ENCODE assay signal across 2 cellular contexts in the genomic region with DNA sequence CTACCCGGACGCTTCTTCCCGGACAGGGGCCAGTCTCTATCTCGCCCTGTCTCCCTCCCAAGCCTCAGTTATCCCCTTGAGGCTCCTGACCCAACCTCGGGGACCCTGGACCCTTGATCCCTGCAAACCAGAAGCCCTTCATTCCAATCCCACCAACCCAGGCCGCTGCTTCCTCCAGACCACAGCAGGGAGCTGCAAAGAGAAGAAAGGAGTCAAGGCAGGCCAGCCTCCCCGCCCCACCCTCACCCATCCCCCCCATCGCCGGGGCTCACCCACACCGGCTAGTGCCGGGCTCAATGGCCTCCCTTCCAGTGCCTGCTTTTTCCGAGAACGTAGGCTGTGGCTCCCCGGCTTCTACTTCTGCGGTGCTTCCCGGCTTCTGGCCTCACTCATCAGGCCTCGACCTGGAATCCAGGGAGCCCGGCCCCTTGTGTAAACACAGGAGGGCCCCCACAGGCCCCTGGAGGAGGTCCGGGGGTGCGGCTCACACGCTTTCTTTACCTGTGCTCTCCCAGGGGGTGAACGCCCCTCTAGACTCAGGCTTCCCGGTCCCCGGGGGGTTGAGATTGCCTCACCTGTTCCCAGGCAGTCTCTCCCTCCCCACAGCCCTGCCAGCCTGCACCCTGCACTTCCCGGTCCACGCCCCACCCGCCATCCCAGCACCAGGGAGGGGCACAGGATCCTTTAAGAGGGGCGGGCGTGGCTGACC.
TF ChIP-seq lines count a peak whose summit lies in the region.

TSS of gene FAM83E (minus strand) at position 641 of the 709 bp plus-strand sequence. CDS start 1,704 bp downstream, outside the sequence.

TF ChIP-seq in A549, 52 proteins besides CTCF, POLR2A, EP300 and RAD21 (continued from another document):
- TF ChIP-seq, protein P1, sequence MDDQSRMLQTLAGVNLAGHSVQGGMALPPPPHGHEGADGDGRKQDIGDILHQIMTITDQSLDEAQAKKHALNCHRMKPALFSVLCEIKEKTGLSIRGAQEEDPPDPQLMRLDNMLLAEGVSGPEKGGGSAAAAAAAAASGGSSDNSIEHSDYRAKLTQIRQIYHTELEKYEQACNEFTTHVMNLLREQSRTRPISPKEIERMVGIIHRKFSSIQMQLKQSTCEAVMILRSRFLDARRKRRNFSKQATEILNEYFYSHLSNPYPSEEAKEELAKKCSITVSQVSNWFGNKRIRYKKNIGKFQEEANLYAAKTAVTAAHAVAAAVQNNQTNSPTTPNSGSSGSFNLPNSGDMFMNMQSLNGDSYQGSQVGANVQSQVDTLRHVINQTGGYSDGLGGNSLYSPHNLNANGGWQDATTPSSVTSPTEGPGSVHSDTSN (IDR thresholded peaks at IDR 0.05): peak; percentile 74
- no peak for TF ChIP-seq MYC (IDR thresholded peaks at IDR 0.05; ENCODE audit: borderline replicate concordance, low read length)
- TF ChIP-seq NPAS2 (CRISPR knock-in tag; IDR thresholded peaks at IDR 0.05; ENCODE audit: borderline replicate concordance): 0 out of 2 replicates have a peak, but pooled peaks have one; percentile 30
- TF ChIP-seq, protein P2, sequence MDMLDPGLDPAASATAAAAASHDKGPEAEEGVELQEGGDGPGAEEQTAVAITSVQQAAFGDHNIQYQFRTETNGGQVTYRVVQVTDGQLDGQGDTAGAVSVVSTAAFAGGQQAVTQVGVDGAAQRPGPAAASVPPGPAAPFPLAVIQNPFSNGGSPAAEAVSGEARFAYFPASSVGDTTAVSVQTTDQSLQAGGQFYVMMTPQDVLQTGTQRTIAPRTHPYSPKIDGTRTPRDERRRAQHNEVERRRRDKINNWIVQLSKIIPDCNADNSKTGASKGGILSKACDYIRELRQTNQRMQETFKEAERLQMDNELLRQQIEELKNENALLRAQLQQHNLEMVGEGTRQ (IDR thresholded peaks at IDR 0.05): no peak
- TF ChIP-seq RCOR1 (IDR thresholded peaks at IDR 0.05; ENCODE audit: low read depth, low read length): no peak
- TF ChIP-seq MAZ (IDR thresholded peaks at IDR 0.05; ENCODE audit: borderline replicate concordance, low read depth, low read length): no peak
- no peak for TF ChIP-seq ZFP36 (IDR thresholded peaks at IDR 0.05; ENCODE audit: borderline replicate concordance, partially characterized antibody)
- peak; percentile 99 for TF ChIP-seq HOXA7 (CRISPR knock-in tag; IDR thresholded peaks at IDR 0.05)
- TF ChIP-seq, protein P3, sequence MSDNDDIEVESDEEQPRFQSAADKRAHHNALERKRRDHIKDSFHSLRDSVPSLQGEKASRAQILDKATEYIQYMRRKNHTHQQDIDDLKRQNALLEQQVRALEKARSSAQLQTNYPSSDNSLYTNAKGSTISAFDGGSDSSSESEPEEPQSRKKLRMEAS (IDR thresholded peaks at IDR 0.05): no peak; the same call in 1 of the 2 replicates
- TF ChIP-seq FOXS1 (CRISPR knock-in tag; IDR thresholded peaks at IDR 0.05): 0 out of 2 replicates have a peak, but pooled peaks have one; percentile 47
- TF ChIP-seq HDAC2 (IDR thresholded peaks at IDR 0.05): no peak
- peak in 1 of 2 experiments; percentile 3; a peak in 1 of 4 replicates for TF ChIP-seq CEBPB (IDR thresholded peaks at IDR 0.05)
TF ChIP-seq in A549: peak in this region for 20.

TF ChIP-seq in WTC11, 78 proteins besides CTCF, POLR2A, EP300 and RAD21 (continued from another document):
- no peak; the same call in 1 of the 2 replicates for TF ChIP-seq ATF3 (CRISPR knock-in tag; conservative IDR thresholded peaks at IDR 0.05)
- 0 out of 2 replicates have a peak, but pooled peaks have one; percentile 19 for TF ChIP-seq GTF2I (CRISPR knock-in tag; conservative IDR thresholded peaks at IDR 0.05)
- no peak for TF ChIP-seq MXD4 (CRISPR knock-in tag; IDR thresholded peaks at IDR 0.05; ENCODE audit: borderline replicate concordance)
- peak; percentile 73 for TF ChIP-seq FOXP1 (CRISPR knock-in tag; IDR thresholded peaks at IDR 0.05; ENCODE audit: borderline replicate concordance)
- TF ChIP-seq, protein P4, sequence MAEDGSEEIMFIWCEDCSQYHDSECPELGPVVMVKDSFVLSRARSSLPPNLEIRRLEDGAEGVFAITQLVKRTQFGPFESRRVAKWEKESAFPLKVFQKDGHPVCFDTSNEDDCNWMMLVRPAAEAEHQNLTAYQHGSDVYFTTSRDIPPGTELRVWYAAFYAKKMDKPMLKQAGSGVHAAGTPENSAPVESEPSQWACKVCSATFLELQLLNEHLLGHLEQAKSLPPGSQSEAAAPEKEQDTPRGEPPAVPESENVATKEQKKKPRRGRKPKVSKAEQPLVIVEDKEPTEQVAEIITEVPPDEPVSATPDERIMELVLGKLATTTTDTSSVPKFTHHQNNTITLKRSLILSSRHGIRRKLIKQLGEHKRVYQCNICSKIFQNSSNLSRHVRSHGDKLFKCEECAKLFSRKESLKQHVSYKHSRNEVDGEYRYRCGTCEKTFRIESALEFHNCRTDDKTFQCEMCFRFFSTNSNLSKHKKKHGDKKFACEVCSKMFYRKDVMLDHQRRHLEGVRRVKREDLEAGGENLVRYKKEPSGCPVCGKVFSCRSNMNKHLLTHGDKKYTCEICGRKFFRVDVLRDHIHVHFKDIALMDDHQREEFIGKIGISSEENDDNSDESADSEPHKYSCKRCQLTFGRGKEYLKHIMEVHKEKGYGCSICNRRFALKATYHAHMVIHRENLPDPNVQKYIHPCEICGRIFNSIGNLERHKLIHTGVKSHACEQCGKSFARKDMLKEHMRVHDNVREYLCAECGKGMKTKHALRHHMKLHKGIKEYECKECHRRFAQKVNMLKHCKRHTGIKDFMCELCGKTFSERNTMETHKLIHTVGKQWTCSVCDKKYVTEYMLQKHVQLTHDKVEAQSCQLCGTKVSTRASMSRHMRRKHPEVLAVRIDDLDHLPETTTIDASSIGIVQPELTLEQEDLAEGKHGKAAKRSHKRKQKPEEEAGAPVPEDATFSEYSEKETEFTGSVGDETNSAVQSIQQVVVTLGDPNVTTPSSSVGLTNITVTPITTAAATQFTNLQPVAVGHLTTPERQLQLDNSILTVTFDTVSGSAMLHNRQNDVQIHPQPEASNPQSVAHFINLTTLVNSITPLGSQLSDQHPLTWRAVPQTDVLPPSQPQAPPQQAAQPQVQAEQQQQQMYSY (CRISPR knock-in tag; IDR thresholded peaks at IDR 0.05): peak; percentile 95
